ENCODE assay signal across 11 cellular contexts in genomic region chr5:95631265-95631957, GRCh38. TPM values are rescaled to one million over a fixed set of nuclear protein-coding genes. Genes with fewer than 3 reads are reported as not detected.
DNase-seq lines count a peak whose midpoint lies in the region; ATAC-seq, FAIRE-seq and TF ChIP-seq lines count a peak whose summit lies in the region.
"Had no signal": no experiment of that assay in that cellular context is flagged by ENCODE, and none has a peak within 500 bp of the region (broad histone marks: within the 10 kb centered on the region; RNA-seq: fewer than 3 reads in every experiment).

No MANE protein-coding gene starts in this region.

- no peaks in the 10 kb centered on the region for H3K79me2 ChIP-seq in astrocyte (ENCODE audit: insufficient read depth, low read length)
- H3K79me2 ChIP-seq: parathyroid adenoma had no signal

- H3K4me3 Mint-ChIP-seq in activated CD4-positive, alpha-beta T cell treated with anti-CD3 and anti-CD28 coated beads, Interleukin-2, amount 10 ng/mL, durations not matched to agents 7 days and 5 days: no peak overlapping the region
- no peak overlapping the region for H3K4me3 Mint-ChIP-seq in astrocyte (ENCODE audit: unreplicated experiment)

- FAIRE-seq in astrocyte (lab: Jason Lieb, UNC): no peak

- peaks cover 14% of the 10 kb centered on the region for H3K36me3 Mint-ChIP-seq in activated CD4-positive, alpha-beta T cell treated with anti-CD3 and anti-CD28 coated beads, Interleukin-2, amount 10 ng/mL, durations not matched to agents 7 days and 5 days (ENCODE audit: low read depth)
- H3K36me3 Mint-ChIP-seq in astrocyte (ENCODE audit: low read depth, unreplicated experiment): no peaks in the 10 kb centered on the region

- H3K9me3 ChIP-seq in astrocyte (ENCODE audit: insufficient read depth, low read depth, low read length): peaks cover 3% of the 10 kb centered on the region

- TF ChIP-seq CTCF in astrocyte (IDR thresholded peaks at IDR 0.05; ENCODE audit: insufficient read depth, low read depth, low read length): no peak

- peak overlapping the region; percentile 96 for H3K27ac Mint-ChIP-seq in activated CD4-positive, alpha-beta T cell treated with anti-CD3 and anti-CD28 coated beads, Interleukin-2, amount 10 ng/mL, durations not matched to agents 7 days and 5 days
- H3K27ac Mint-ChIP-seq in astrocyte (ENCODE audit: unreplicated experiment): peak overlapping the region; percentile 93

- H3K4me1 Mint-ChIP-seq in activated CD4-positive, alpha-beta T cell treated with anti-CD3 and anti-CD28 coated beads, Interleukin-2, amount 10 ng/mL, durations not matched to agents 7 days and 5 days: peaks cover 20% of the 10 kb centered on the region
- H3K4me1 Mint-ChIP-seq in astrocyte (ENCODE audit: low read depth, unreplicated experiment): peaks cover 20% of the 10 kb centered on the region

- H3K4me1 ChIP-seq in astrocyte (ENCODE audit: insufficient read depth, low read length): peaks cover 13% of the 10 kb centered on the region
- H3K4me1 ChIP-seq: parathyroid adenoma had no signal

- peak overlapping the region; percentile 52 for H2AFZ ChIP-seq in astrocyte (ENCODE audit: low read depth, low read length)
- H2AFZ ChIP-seq: parathyroid adenoma had no signal

- H3K9ac ChIP-seq in astrocyte (ENCODE audit: low read length): no peak overlapping the region
- H3K9ac ChIP-seq: parathyroid adenoma had no signal

- CTCF ChIA-PET in activated CD4-positive, alpha-beta T cell treated with anti-CD3 and anti-CD28 coated beads, Interleukin-2, amount 10 ng/mL, durations not matched to agents 7 days and 5 days (lab: Charles Lee): interaction anchor here (0.9 to 2.7 kb wide), 7 partner anchors 9 to 319 kb away, joined by 3 to 18 read pairs (median 7); partner anchors contain the start of gene RFESD

- ATAC-seq in HG03442 (IDR thresholded peaks at IDR 0.05; ENCODE audit: unreplicated experiment): peak; percentile 16

- peaks cover 18% of the 10 kb centered on the region for H3K9me3 Mint-ChIP-seq in activated CD4-positive, alpha-beta T cell treated with anti-CD3 and anti-CD28 coated beads, Interleukin-2, amount 10 ng/mL, durations not matched to agents 7 days and 5 days
- peaks cover 5% of the 10 kb centered on the region for H3K9me3 Mint-ChIP-seq in astrocyte (ENCODE audit: unreplicated experiment)

- POLR2A ChIA-PET in activated CD4-positive, alpha-beta T cell treated with anti-CD3 and anti-CD28 coated beads, Interleukin-2, amount 10 ng/mL, durations not matched to agents 7 days and 5 days (lab: Charles Lee): interaction anchor here (0.9 to 1.8 kb wide), 2 partner anchors 9 to 10 kb away, joined by 3 to 4 read pairs; no protein-coding TSS in a partner anchor

- H3K4me2 ChIP-seq in astrocyte (ENCODE audit: low read length): peak overlapping the region; percentile 9

- no peaks in the 10 kb centered on the region for H3K36me3 ChIP-seq in astrocyte (ENCODE audit: insufficient read depth, low read length)

- DNase-seq in activated CD4-positive, alpha-beta T cell treated with anti-CD3 and anti-CD28 coated beads, Interleukin-2, amount 10 ng/mL, durations not matched to agents 7 days and 5 days: no peak
- DNase-seq in activated CD4-positive, alpha-beta T cell treated with anti-CD3 and anti-CD28 coated beads for 48 hours: no peak
- DNase-seq in astrocyte (ENCODE audit: low read depth) (peak; percentile 76), skeletal muscle cell (ENCODE audit: low read depth) (peak; percentile 72), NCI-H2029 treated with DMSO at 0.1 percent for 48 hours (lab: John Stamatoyannopoulos, UW) (no peak), NOMO-1 treated with dmso at 0.1 percent for 144 hours (lab: John Stamatoyannopoulos, UW; ENCODE audit: unreplicated experiment) (no peak), SHP77 (lab: John Stamatoyannopoulos, UW) (no peak)

- no peak overlapping the region for H3K4me3 ChIP-seq in astrocyte (ENCODE audit: insufficient read depth, low read depth, low read length)
- H3K4me3 ChIP-seq in skeletal muscle cell (ENCODE audit: low read depth, low read length): no peak overlapping the region

- H3K27me3 ChIP-seq in astrocyte (ENCODE audit: insufficient read depth, low read length): no peaks in the 10 kb centered on the region

- H3K27ac ChIP-seq in astrocyte (ENCODE audit: low read depth, low read length): peak overlapping the region; percentile 26
- H3K27ac ChIP-seq: C4-2B, parathyroid adenoma had no signal

- no peaks in the 10 kb centered on the region for H4K20me1 ChIP-seq in astrocyte (ENCODE audit: insufficient read depth, low read length)

- peaks cover 4% of the 10 kb centered on the region for H3K27me3 Mint-ChIP-seq in activated CD4-positive, alpha-beta T cell treated with anti-CD3 and anti-CD28 coated beads, Interleukin-2, amount 10 ng/mL, durations not matched to agents 7 days and 5 days
- H3K27me3 Mint-ChIP-seq in astrocyte (ENCODE audit: low read depth, unreplicated experiment): no peaks in the 10 kb centered on the region

RNA-seq across cellular contexts. Expression of gene GPR150, which starts 11.5 kb away (rescaled TPM):
- total RNA-seq in activated CD4-positive, alpha-beta T cell treated with anti-CD3 and anti-CD28 coated beads, Interleukin-2, amount 10 ng/mL, durations not matched to agents 7 days and 5 days: 1 to 10 TPM in 1 of 2 experiments, under 1 TPM in 1; 0.87 to 1.2 TPM
- 0.14 TPM in 1 of 2 replicates, not detected in the other for total RNA-seq in astrocyte
- total RNA-seq: SK-MEL-5 had no signal

RNA-seq across cellular contexts. Expression of gene RFESD, which starts 15.2 kb away (rescaled TPM):
- total RNA-seq in activated CD4-positive, alpha-beta T cell treated with anti-CD3 and anti-CD28 coated beads, Interleukin-2, amount 10 ng/mL, durations not matched to agents 7 days and 5 days: 1 to 10 TPM; 5.9 to 6.2 TPM
- total RNA-seq in astrocyte: 0.87 and 2.2 TPM in 2 replicates

RNA-seq across cellular contexts. Expression of gene SPATA9, which starts 51.4 kb away (rescaled TPM):
- not detected for total RNA-seq in activated CD4-positive, alpha-beta T cell treated with anti-CD3 and anti-CD28 coated beads, Interleukin-2, amount 10 ng/mL, durations not matched to agents 7 days and 5 days
- total RNA-seq in astrocyte: 0.26 and 0.98 TPM in 2 replicates
- total RNA-seq: SK-MEL-5 had no signal

Comparison
In these comparisons a context has a peak if more than half of its experiments do, and no peak if none do; other contexts are left out.
1. DNase-seq: peak in astrocyte (single experiment) and skeletal muscle cell (single experiment); none in activated CD4-positive, alpha-beta T cell treated with anti-CD3 and anti-CD28 coated beads, Interleukin-2, amount 10 ng/mL, durations not matched to agents 7 days and 5 days (single experiment), activated CD4-positive, alpha-beta T cell treated with anti-CD3 and anti-CD28 coated beads for 48 hours (single experiment), NCI-H2029 treated with DMSO at 0.1 percent for 48 hours (single experiment), NOMO-1 treated with dmso at 0.1 percent for 144 hours (single experiment) and SHP77 (0 of 2).